ENCODE assay signal across 23 cellular contexts in the genomic region with DNA sequence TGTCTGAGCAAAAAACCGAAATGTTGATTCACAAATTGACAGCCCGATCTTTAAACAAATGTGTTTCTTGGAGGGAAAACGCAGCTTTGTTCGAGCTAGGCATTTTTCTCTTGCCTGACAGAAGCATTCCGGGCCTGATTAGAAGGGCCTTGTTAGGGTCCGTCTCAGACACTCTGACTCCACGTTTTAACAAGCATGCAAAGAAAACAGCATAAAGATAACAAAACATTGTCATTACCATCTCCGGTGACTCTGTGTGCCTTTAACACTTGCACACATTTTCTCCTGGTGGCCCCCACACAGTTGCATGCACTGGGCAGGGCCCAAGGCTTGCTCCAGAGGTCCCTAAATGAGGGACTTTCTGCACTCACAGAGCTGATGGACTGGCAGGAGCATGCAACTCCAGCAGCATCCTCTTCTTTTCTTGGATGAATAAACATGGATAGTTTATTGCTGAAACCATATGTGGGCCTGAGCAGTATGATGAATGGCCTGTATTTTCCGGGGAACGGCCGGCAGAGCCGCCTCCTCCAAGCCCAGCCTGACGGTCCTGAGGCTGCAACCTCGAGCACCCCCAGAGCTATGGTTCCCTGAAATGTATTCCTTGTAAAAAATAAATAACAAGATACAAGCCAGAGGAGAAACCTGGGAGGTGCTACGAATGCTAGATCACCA. TPM values are rescaled to one million over a fixed set of nuclear protein-coding genes. Genes with fewer than 3 reads are reported as not detected.
"Had no signal": no experiment of that assay in that cellular context is flagged by ENCODE, and none has a peak within 500 bp of the region (broad histone marks: within the 10 kb centered on the region; RNA-seq: fewer than 3 reads in every experiment).

No MANE protein-coding gene starts in this region.

- H3K9me3 ChIP-seq: gastroesophageal sphincter, heart right ventricle, pancreas, thyroid gland had no signal

- H3K9me3 Mint-ChIP-seq: activated B cell treated with CpG ODN at 0.5 μM for 24 hours; activated naive CD4-positive, alpha-beta T cell treated with anti-CD3 and anti-CD28 coated beads, Interleukin-2, amount 10 ng/mL, durations not matched to agents 7 days and 5 days; activated T-cell treated with anti-CD3 and anti-CD28 coated beads, Interleukin-2, amount 50 U/mL, for 4 hours; T-helper 1 cell treated with Interleukin-12 subunit alpha and Interleukin-12 subunit beta and Interleukin-4 antibody, amounts not matched to agents 30 μg/mL and 1 μg/mL, for 36 hours had no signal

- H3K4me3 ChIP-seq: gastroesophageal sphincter, heart right ventricle, lung, pancreas, thyroid gland had no signal

- H3K27me3 Mint-ChIP-seq: activated B cell treated with CpG ODN at 0.5 μM for 24 hours; activated CD4-positive, alpha-beta T cell treated with anti-CD3 and anti-CD28 coated beads for 36 hours; activated naive CD4-positive, alpha-beta T cell treated with anti-CD3 and anti-CD28 coated beads, Interleukin-2, amount 10 ng/mL, durations not matched to agents 7 days and 5 days had no signal

- H3K27ac Mint-ChIP-seq: activated B cell treated with CpG ODN at 0.5 μM for 24 hours; activated CD4-positive, alpha-beta T cell treated with anti-CD3 and anti-CD28 coated beads for 36 hours; activated naive CD4-positive, alpha-beta T cell treated with anti-CD3 and anti-CD28 coated beads, Interleukin-2, amount 10 ng/mL, durations not matched to agents 7 days and 5 days; T-helper 1 cell treated with Interleukin-12 subunit alpha and Interleukin-12 subunit beta and Interleukin-4 antibody, amounts not matched to agents 30 μg/mL and 1 μg/mL, for 36 hours had no signal

- H3K4me1 Mint-ChIP-seq: activated B cell treated with CpG ODN at 0.5 μM for 24 hours; activated CD4-positive, alpha-beta T cell treated with anti-CD3 and anti-CD28 coated beads for 36 hours; activated naive CD4-positive, alpha-beta T cell treated with anti-CD3 and anti-CD28 coated beads, Interleukin-2, amount 10 ng/mL, durations not matched to agents 7 days and 5 days had no signal

- H3K27ac ChIP-seq: epithelial cell of prostate, gastroesophageal sphincter, heart right ventricle, pancreas, thyroid gland had no signal

- DNase-seq: activated B cell treated with CpG ODN at 0.5 μM for 24 hours; activated CD4-positive, alpha-beta T cell treated with anti-CD3 and anti-CD28 coated beads for 36 hours; activated CD4-positive, alpha-beta T cell treated with anti-CD3 and anti-CD28 coated beads, Interleukin-2, amount 50 U/mL, for 4 hours; activated CD8-positive, alpha-beta memory T cell treated with anti-CD3 and anti-CD28 coated beads for 24 hours; activated CD8-positive, alpha-beta memory T cell treated with anti-CD3 and anti-CD28 coated beads, Interleukin-2, amount 50 U/mL, for 4 hours; activated naive CD4-positive, alpha-beta T cell treated with anti-CD3 and anti-CD28 coated beads, Interleukin-2, amount 10 ng/mL, durations not matched to agents 7 days and 5 days; activated T-cell treated with anti-CD3 and anti-CD28 coated beads, Interleukin-2, amount 50 U/mL, for 4 hours; cortex of kidney; heart right ventricle; kidney; pancreas; right cardiac atrium; stimulated activated CD4-positive, alpha-beta T cell treated with anti-CD3 and anti-CD28 coated beads, Interleukin-12 subunit alpha, Interleukin-12 subunit beta, amount 100 ng/mL, for 4 hours; stimulated activated CD4-positive, alpha-beta T cell treated with anti-CD3 and anti-CD28 coated beads, Interleukin-4, amount 100 ng/mL, for 4 hours; stimulated activated naive CD8-positive, alpha-beta T cell treated with anti-CD3 and anti-CD28 coated beads, Interleukin-15, Interleukin-2, amounts not matched to agents 100 U/mL and 50 U/mL, for 24 hours; T1000; thyroid gland had no signal

- H3K36me3 Mint-ChIP-seq: activated naive CD4-positive, alpha-beta T cell treated with anti-CD3 and anti-CD28 coated beads, Interleukin-2, amount 10 ng/mL, durations not matched to agents 7 days and 5 days had no signal

- H3K4me1 ChIP-seq: gastroesophageal sphincter, pancreas had no signal

- H3K27me3 ChIP-seq: gastroesophageal sphincter, heart right ventricle, thyroid gland had no signal

- H3K4me3 Mint-ChIP-seq: activated B cell treated with CpG ODN at 0.5 μM for 24 hours; activated CD4-positive, alpha-beta T cell treated with anti-CD3 and anti-CD28 coated beads for 36 hours; activated naive CD4-positive, alpha-beta T cell treated with anti-CD3 and anti-CD28 coated beads, Interleukin-2, amount 10 ng/mL, durations not matched to agents 7 days and 5 days; activated T-cell treated with anti-CD3 and anti-CD28 coated beads, Interleukin-2, amount 50 U/mL, for 4 hours; T-helper 1 cell treated with Interleukin-12 subunit alpha and Interleukin-12 subunit beta and Interleukin-4 antibody, amounts not matched to agents 30 μg/mL and 1 μg/mL, for 36 hours had no signal

- H3K36me3 ChIP-seq: gastroesophageal sphincter, pancreas, thyroid gland had no signal

RNA-seq across cellular contexts. Expression of a gene that starts 50.9 kb away (rescaled TPM):
- total RNA-seq: activated B cell treated with CpG ODN at 0.5 μM for 24 hours; activated CD4-positive, alpha-beta T cell treated with anti-CD3 and anti-CD28 coated beads for 36 hours; activated T-cell treated with anti-CD3 and anti-CD28 coated beads, Interleukin-2, amount 50 U/mL, for 4 hours; left lobe of liver; mononuclear cell had no signal
